In genomic region chr15:64117759-64118487, GRCh38 we compare ENCODE assay signal across 26 cellular contexts. TPM values are rescaled to one million over a fixed set of nuclear protein-coding genes. Genes with fewer than 3 reads are reported as not detected.
DNase-seq lines count a peak whose midpoint lies in the region; ATAC-seq and TF ChIP-seq lines count a peak whose summit lies in the region.
"Had no signal": no experiment of that assay in that cellular context is flagged by ENCODE, and none has a peak within 500 bp of the region (broad histone marks: within the 10 kb centered on the region; RNA-seq: fewer than 3 reads in every experiment).

No MANE protein-coding gene starts in this region.

- peaks cover 4% of the 10 kb centered on the region for H3K4me1 Mint-ChIP-seq in activated CD4-positive, alpha-beta T cell treated with anti-CD3 and anti-CD28 coated beads, Interleukin-2, amount 10 ng/mL, durations not matched to agents 7 days and 5 days
- H3K4me1 Mint-ChIP-seq: GM23338, H9 had no signal

- no peak for TF ChIP-seq POLR2A in thyroid gland (IDR thresholded peaks at IDR 0.05)

- POLR2A ChIA-PET in activated CD4-positive, alpha-beta T cell treated with anti-CD3 and anti-CD28 coated beads, Interleukin-2, amount 10 ng/mL, durations not matched to agents 7 days and 5 days (lab: Charles Lee), result no interaction called here

- H3K9me3 Mint-ChIP-seq in activated CD4-positive, alpha-beta T cell treated with anti-CD3 and anti-CD28 coated beads, Interleukin-2, amount 10 ng/mL, durations not matched to agents 7 days and 5 days, result no peaks in the 10 kb centered on the region
- H3K9me3 Mint-ChIP-seq: CD14-positive monocyte, GM23338, H9 had no signal

- WGBS in lung, 2 donors, result 70 to 86% methylated on average over 5 of the region's 5 CpGs
- whole genome bisulfite sequencing in thyroid gland, 2 donors, result 92 to 96% methylated on average over 5 of the region's 5 CpGs

- CTCF ChIA-PET in activated CD4-positive, alpha-beta T cell treated with anti-CD3 and anti-CD28 coated beads, Interleukin-2, amount 10 ng/mL, durations not matched to agents 7 days and 5 days (lab: Charles Lee), result interaction anchor here (1.4 to 2.2 kb wide), 2 partner anchors 13 to 17 kb away, joined by 3 to 6 read pairs; no protein-coding TSS in a partner anchor

- H3K27ac ChIP-seq in dorsolateral prefrontal cortex, result peak overlapping the region in 57 of 59 donors; percentile 3 to 99 (median 93)
- no peak overlapping the region for H3K27ac ChIP-seq in lung (ENCODE audit: low read depth in 1 of 2, low read length in 1 of 2)
- peak overlapping the region in 2 of 3 donors; percentile 0 to 39 for H3K27ac ChIP-seq in thyroid gland
- H3K27ac ChIP-seq: 22Rv1, PC-9, SJCRH30 had no signal

- H3K27ac Mint-ChIP-seq in activated CD4-positive, alpha-beta T cell treated with anti-CD3 and anti-CD28 coated beads, Interleukin-2, amount 10 ng/mL, durations not matched to agents 7 days and 5 days, result peak overlapping the region; percentile 57
- H3K27ac Mint-ChIP-seq: GM23338, H9 had no signal

- DNase-seq in activated CD4-positive, alpha-beta T cell treated with anti-CD3 and anti-CD28 coated beads, Interleukin-2, amount 10 ng/mL, durations not matched to agents 7 days and 5 days, result no peak
- DNase-seq in activated CD4-positive, alpha-beta T cell treated with anti-CD3 and anti-CD28 coated beads, Interleukin-2, amount 50 U/mL, for 1 hour, result no peak
- DNase-seq in dorsolateral prefrontal cortex (no peak), lung (ENCODE audit: low spot score) (no peak), thyroid gland (no peak)
- DNase-seq in stimulated activated CD8-positive, alpha-beta memory T cell treated with anti-CD3 and anti-CD28 coated beads, Interleukin-4, amount 100 ng/mL, for 48 hours, result no peak
- DNase-seq: BE2C; Calu3; DND-41; H9; NCI-H1048; NCI-H1417; NCI-H1694; NCI-H2029 treated with DMSO at 0.1 percent for 48 hours; NCI-H446 treated with DMSO at 0.1 percent for 48 hours; NCI-H526; NCI-H82; NK-92 treated with Interleukin-12 subunit alpha and Interleukin-12 subunit beta, amount 100 ng/mL, for 24 hours; PC-9; SJCRH30 had no signal

- TF ChIP-seq CTCF in dorsolateral prefrontal cortex (IDR thresholded peaks at IDR 0.05 in 54 of 56, conservative IDR thresholded peaks at IDR 0.05 in 2 of 56; ENCODE audit: low read depth in 1 of 56, partially characterized antibody in 56 of 56), result no peak
- TF ChIP-seq CTCF in lung (IDR thresholded peaks at IDR 0.05; ENCODE audit: control extremely low read depth, extremely low read depth), result no peak
- TF ChIP-seq CTCF in thyroid gland (IDR thresholded peaks at IDR 0.05), result no peak

- H3K4me1 ChIP-seq in lung (ENCODE audit: control insufficient read depth in 2 of 2, insufficient read depth in 2 of 2, low read length in 2 of 2) (peaks cover 0 to 3% of the 10 kb centered on the region in 2 donors), thyroid gland (peaks cover 10 to 29% of the 10 kb centered on the region in 2 donors)
- H3K4me1 ChIP-seq: BE2C, SJCRH30 had no signal

- H3K9me3 ChIP-seq in lung (ENCODE audit: control insufficient read depth in 2 of 2, insufficient read depth in 1 of 2, low read length in 1 of 2) (no peaks in the 10 kb centered on the region), thyroid gland (no peaks in the 10 kb centered on the region)
- H3K9me3 ChIP-seq: BE2C, SJCRH30 had no signal

- no peaks in the 10 kb centered on the region for H3K27me3 ChIP-seq in dorsolateral prefrontal cortex
- no peaks in the 10 kb centered on the region for H3K27me3 ChIP-seq in lung (ENCODE audit: control insufficient read depth, insufficient read depth)
- no peaks in the 10 kb centered on the region for H3K27me3 ChIP-seq in thyroid gland
- H3K27me3 ChIP-seq: BE2C, SJCRH30 had no signal

- ATAC-seq in lung (ENCODE audit: insufficient read depth, low FRiP score) (peak; percentile 62), HG02981 (IDR thresholded peaks at IDR 0.05; ENCODE audit: unreplicated experiment) (no peak), HG02870 (IDR thresholded peaks at IDR 0.05; ENCODE audit: unreplicated experiment) (no peak)
- ATAC-seq: GM23338, Right ventricle myocardium inferior had no signal

- intact Hi-C loops in dorsolateral prefrontal cortex (cut with DNase I) (no loop called here), thyroid gland (cut with DNase I) (no loop called here)

- no peak overlapping the region for H3K4me3 Mint-ChIP-seq in activated CD4-positive, alpha-beta T cell treated with anti-CD3 and anti-CD28 coated beads, Interleukin-2, amount 10 ng/mL, durations not matched to agents 7 days and 5 days
- H3K4me3 Mint-ChIP-seq: CD14-positive monocyte, GM23338, H9 had no signal

- no peaks in the 10 kb centered on the region for H3K27me3 Mint-ChIP-seq in activated CD4-positive, alpha-beta T cell treated with anti-CD3 and anti-CD28 coated beads, Interleukin-2, amount 10 ng/mL, durations not matched to agents 7 days and 5 days

- peaks cover 50% of the 10 kb centered on the region for H3K36me3 Mint-ChIP-seq in activated CD4-positive, alpha-beta T cell treated with anti-CD3 and anti-CD28 coated beads, Interleukin-2, amount 10 ng/mL, durations not matched to agents 7 days and 5 days (ENCODE audit: low read depth)

- H3K4me3 ChIP-seq in dorsolateral prefrontal cortex (no peak overlapping the region), lung (no peak overlapping the region), thyroid gland (replicated peaks in 1 of 3) (no peak overlapping the region)
- H3K4me3 ChIP-seq: GM23338, PC-9, SJCRH30 had no signal

- H3K36me3 ChIP-seq in lung (ENCODE audit: control insufficient read depth in 2 of 2, insufficient read depth in 2 of 2, low read length in 2 of 2), result peaks cover 23 to 33% of the 10 kb centered on the region in 2 donors
- peaks cover 44 to 46% of the 10 kb centered on the region in 2 donors for H3K36me3 ChIP-seq in thyroid gland

RNA-seq across cellular contexts. Expression of gene SNX1, which starts 22.1 kb away (rescaled TPM):
- total RNA-seq in activated CD4-positive, alpha-beta T cell treated with anti-CD3 and anti-CD28 coated beads, Interleukin-2, amount 10 ng/mL, durations not matched to agents 7 days and 5 days, result 100 to 1,000 TPM; 122 to 125 TPM
- total RNA-seq in dorsolateral prefrontal cortex (100 to 1,000 TPM in 82 of 120 experiments, 10 to 100 TPM in 38; 71.7 to 193 (median 110) TPM), lung (100 to 1,000 TPM; 108 to 169 TPM), thyroid gland (100 to 1,000 TPM; 184 to 348 (median 211) TPM)
- 100 to 1,000 TPM in 1 of 2 donors, 10 to 100 TPM in 1; 70.6 to 109 TPM for polyA plus RNA-seq in lung

RNA-seq across cellular contexts. Expression of gene CIAO2A, which starts 24.3 kb away (rescaled TPM):
- 10 to 100 TPM; 67.3 to 77.7 TPM for total RNA-seq in activated CD4-positive, alpha-beta T cell treated with anti-CD3 and anti-CD28 coated beads, Interleukin-2, amount 10 ng/mL, durations not matched to agents 7 days and 5 days
- 10 to 100 TPM; 13.7 to 37.5 (median 22.9) TPM for total RNA-seq in dorsolateral prefrontal cortex
- total RNA-seq in lung, result 10 to 100 TPM; 40.4 to 89.6 TPM
- 10 to 100 TPM; 75.9 to 95.6 TPM for polyA plus RNA-seq in lung
- 100 to 1,000 TPM; 104 to 144 (median 129) TPM for total RNA-seq in thyroid gland

RNA-seq across cellular contexts. Expression of gene SNX22, which starts 33.6 kb away (rescaled TPM):
- total RNA-seq in activated CD4-positive, alpha-beta T cell treated with anti-CD3 and anti-CD28 coated beads, Interleukin-2, amount 10 ng/mL, durations not matched to agents 7 days and 5 days, result under 1 TPM; 0.50 to 0.60 TPM
- total RNA-seq in dorsolateral prefrontal cortex, result 10 to 100 TPM in 113 of 120 experiments, 1 to 10 TPM in 7; 3.1 to 59.1 (median 19.8) TPM
- 10 to 100 TPM in 1 of 2 donors, 1 to 10 TPM in 1; 3.4 to 20.3 TPM for total RNA-seq in lung
- polyA plus RNA-seq in lung, result 10 to 100 TPM in 1 of 2 donors, 1 to 10 TPM in 1; 4.1 to 14.2 TPM
- 100 to 1,000 TPM; 102 to 241 (median 123) TPM for total RNA-seq in thyroid gland

RNA-seq across cellular contexts. Expression of gene PPIB, which starts 44.9 kb away (rescaled TPM):
- total RNA-seq in activated CD4-positive, alpha-beta T cell treated with anti-CD3 and anti-CD28 coated beads, Interleukin-2, amount 10 ng/mL, durations not matched to agents 7 days and 5 days, result 100 to 1,000 TPM; 347 to 380 TPM
- total RNA-seq in dorsolateral prefrontal cortex (100 to 1,000 TPM in 85 of 120 experiments, 10 to 100 TPM in 35; 75.2 to 173 (median 106) TPM), lung (100 to 1,000 TPM; 213 to 721 TPM), thyroid gland (1,000 to 10,000 TPM; 1,046 to 3,819 (median 1,394) TPM)
- polyA plus RNA-seq in lung, result 1,000 to 10,000 TPM in 1 of 2 donors, 100 to 1,000 TPM in 1; 981 to 1,077 TPM

Comparison
In these comparisons a context has a peak if more than half of its experiments do, and no peak if none do; other contexts are left out.
1. H3K27ac ChIP-seq: peak in dorsolateral prefrontal cortex (57 of 59) and thyroid gland (2 of 3); none in lung (0 of 2).